ENCODE assay signal across 1 cellular context in the genomic region with DNA sequence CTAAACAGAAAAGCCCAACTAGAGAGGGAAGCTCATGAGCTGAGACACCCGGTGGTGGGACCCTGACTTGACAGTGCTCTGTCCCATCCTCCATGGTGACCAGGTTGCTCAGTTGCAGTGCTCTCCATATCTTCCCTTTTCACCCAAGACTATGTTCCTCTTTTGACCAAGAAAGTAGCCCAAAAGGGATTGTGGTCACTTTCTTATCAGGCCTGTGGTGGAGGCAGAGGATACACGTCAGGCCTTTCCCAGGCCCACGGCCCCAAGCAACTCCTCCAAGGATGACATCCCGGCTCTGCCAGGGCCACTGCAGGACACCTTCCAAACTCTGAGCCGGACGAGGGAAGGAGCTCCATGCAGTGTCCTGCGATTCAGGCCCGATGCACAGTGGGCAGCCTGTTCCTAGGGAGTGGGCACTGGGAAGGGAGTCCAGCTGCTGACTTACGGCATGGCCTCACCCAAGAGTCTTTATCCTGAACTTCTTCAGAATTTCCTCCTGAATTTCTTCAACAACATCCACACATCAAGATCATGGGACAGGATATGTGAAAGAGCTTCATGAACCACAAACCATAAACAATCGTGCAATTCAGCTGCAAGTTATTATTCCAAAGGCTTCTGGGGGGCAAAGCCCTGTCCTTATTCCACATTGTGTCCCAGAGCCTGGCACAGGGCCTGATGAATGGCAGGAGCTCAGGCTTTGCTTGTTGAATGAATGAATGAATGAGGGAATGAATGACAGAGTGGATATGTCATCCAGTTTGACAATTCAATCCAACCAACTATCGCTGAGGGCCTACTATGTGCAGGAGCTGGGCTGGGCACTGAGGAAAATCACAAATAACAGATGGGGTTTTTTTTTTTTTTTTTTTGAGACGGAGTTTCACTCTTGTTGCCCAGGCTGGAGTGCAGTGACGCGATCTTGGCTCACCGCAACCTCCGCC.
TF ChIP-seq lines count a peak whose summit lies in the region.

No MANE protein-coding gene starts in this region.

TF ChIP-seq in WTC11, 78 proteins besides CTCF, POLR2A, EP300 and RAD21 (continued from another document):
- TF ChIP-seq STAT6 (CRISPR knock-in tag; conservative IDR thresholded peaks at IDR 0.05; ENCODE audit: low read depth) = no peak
